Comparison of ENCODE assay signal across 11 cellular contexts in genomic region chr10:12709516-12709915, GRCh38.
DNase-seq lines count a peak whose midpoint lies in the region; ATAC-seq and TF ChIP-seq lines count a peak whose summit lies in the region.
"Had no signal": no experiment of that assay in that cellular context is flagged by ENCODE, and none has a peak within 500 bp of the region (broad histone marks: within the 10 kb centered on the region; RNA-seq: fewer than 3 reads in every experiment).

No MANE protein-coding gene starts in this region.

- peaks cover 46% of the 10 kb centered on the region for H3K4me1 Mint-ChIP-seq in T-helper 2 cell treated with Interferon-gamma antibody and Interleukin-4, amounts not matched to agents 5 μg/mL and 100 μg/mL, for 36 hours (ENCODE audit: low read depth)
- peaks cover 49% of the 10 kb centered on the region for H3K4me1 Mint-ChIP-seq in dendritic cell treated with granulocyte-macrophage colony-stimulating factor and Interleukin-4, amounts not matched to agents 40 ng/mL and 50 ng/mL, for 4 days (ENCODE audit: low read depth)
- H3K4me1 Mint-ChIP-seq in stimulated activated effector memory CD8-positive, alpha-beta T cell treated with anti-CD3 and anti-CD28 coated beads, Interleukin-12 subunit alpha, Interleukin-12 subunit beta, amount 100 ng/mL, for 72 hours = peaks cover 87% of the 10 kb centered on the region

- no peaks in the 10 kb centered on the region for H3K36me3 Mint-ChIP-seq in T-helper 2 cell treated with Interferon-gamma antibody and Interleukin-4, amounts not matched to agents 5 μg/mL and 100 μg/mL, for 36 hours (ENCODE audit: low read depth)
- H3K36me3 Mint-ChIP-seq in dendritic cell treated with granulocyte-macrophage colony-stimulating factor and Interleukin-4, amounts not matched to agents 40 ng/mL and 50 ng/mL, for 4 days (ENCODE audit: low read depth) = peaks cover 10% of the 10 kb centered on the region
- H3K36me3 Mint-ChIP-seq in stimulated activated effector memory CD8-positive, alpha-beta T cell treated with anti-CD3 and anti-CD28 coated beads, Interleukin-12 subunit alpha, Interleukin-12 subunit beta, amount 100 ng/mL, for 72 hours = peaks cover 8% of the 10 kb centered on the region

- H3K27ac Mint-ChIP-seq in T-helper 2 cell treated with Interferon-gamma antibody and Interleukin-4, amounts not matched to agents 5 μg/mL and 100 μg/mL, for 36 hours = peak overlapping the region; percentile 17
- H3K27ac Mint-ChIP-seq in dendritic cell treated with granulocyte-macrophage colony-stimulating factor and Interleukin-4, amounts not matched to agents 40 ng/mL and 50 ng/mL, for 4 days = peak overlapping the region; percentile 37
- H3K27ac Mint-ChIP-seq in stimulated activated effector memory CD8-positive, alpha-beta T cell treated with anti-CD3 and anti-CD28 coated beads, Interleukin-12 subunit alpha, Interleukin-12 subunit beta, amount 100 ng/mL, for 72 hours = peak overlapping the region; percentile 96

- no peak overlapping the region for H3K4me3 Mint-ChIP-seq in T-helper 2 cell treated with Interferon-gamma antibody and Interleukin-4, amounts not matched to agents 5 μg/mL and 100 μg/mL, for 36 hours
- H3K4me3 Mint-ChIP-seq in dendritic cell treated with granulocyte-macrophage colony-stimulating factor and Interleukin-4, amounts not matched to agents 40 ng/mL and 50 ng/mL, for 4 days = no peak overlapping the region
- H3K4me3 Mint-ChIP-seq in stimulated activated effector memory CD8-positive, alpha-beta T cell treated with anti-CD3 and anti-CD28 coated beads, Interleukin-12 subunit alpha, Interleukin-12 subunit beta, amount 100 ng/mL, for 72 hours = peak overlapping the region; percentile 36

- no peak for ATAC-seq in stimulated activated effector memory CD8-positive, alpha-beta T cell treated with anti-CD3 and anti-CD28 coated beads, Interleukin-12 subunit alpha, Interleukin-12 subunit beta, amount 100 ng/mL, for 72 hours
- ATAC-seq in omental fat pad (ENCODE audit: low FRiP score) (no peak), HG03139 (IDR thresholded peaks at IDR 0.05; ENCODE audit: unreplicated experiment) (no peak)
- ATAC-seq: Right ventricle myocardium inferior had no signal

- intact Hi-C loops in dendritic cell treated with granulocyte-macrophage colony-stimulating factor and Interleukin-4, amounts not matched to agents 40 ng/mL and 50 ng/mL, for 4 days (cut with micrococcal nuclease) = loop anchor here (10.0 kb wide), 1 partner anchor 465 kb away; no protein-coding TSS in a partner anchor

- no peaks in the 10 kb centered on the region for H3K27me3 Mint-ChIP-seq in T-helper 2 cell treated with Interferon-gamma antibody and Interleukin-4, amounts not matched to agents 5 μg/mL and 100 μg/mL, for 36 hours (ENCODE audit: low read depth)
- H3K27me3 Mint-ChIP-seq in dendritic cell treated with granulocyte-macrophage colony-stimulating factor and Interleukin-4, amounts not matched to agents 40 ng/mL and 50 ng/mL, for 4 days = no peaks in the 10 kb centered on the region

- no peak for DNase-seq in T-helper 2 cell treated with Interferon-gamma antibody and Interleukin-4, amounts not matched to agents 5 μg/mL and 100 μg/mL, for 36 hours (ENCODE audit: low spot score)
- DNase-seq in T-helper 2 cell = no peak
- peak; percentile 30 for DNase-seq in OCI-M1 (lab: John Stamatoyannopoulos, UW)
- DNase-seq in stimulated activated effector memory CD8-positive, alpha-beta T cell treated with anti-CD3 and anti-CD28 coated beads, Interleukin-12 subunit alpha, Interleukin-12 subunit beta, amount 100 ng/mL, for 72 hours (ENCODE audit: low spot score in 2 of 2) = no peak
- DNase-seq in omental fat pad (ENCODE audit: low spot score) = no peak
- no peak for DNase-seq in NCI-H774 (lab: John Stamatoyannopoulos, UW)
- DNase-seq: kidney, MV-4-11 had no signal

- no peak for TF ChIP-seq CTCF in omental fat pad (IDR thresholded peaks at IDR 0.05)

- H3K9me3 Mint-ChIP-seq in T-helper 2 cell treated with Interferon-gamma antibody and Interleukin-4, amounts not matched to agents 5 μg/mL and 100 μg/mL, for 36 hours = no peaks in the 10 kb centered on the region
- H3K9me3 Mint-ChIP-seq in dendritic cell treated with granulocyte-macrophage colony-stimulating factor and Interleukin-4, amounts not matched to agents 40 ng/mL and 50 ng/mL, for 4 days = no peaks in the 10 kb centered on the region
- no peaks in the 10 kb centered on the region for H3K9me3 Mint-ChIP-seq in stimulated activated effector memory CD8-positive, alpha-beta T cell treated with anti-CD3 and anti-CD28 coated beads, Interleukin-12 subunit alpha, Interleukin-12 subunit beta, amount 100 ng/mL, for 72 hours

Comparison
In these comparisons a context has a peak if more than half of its experiments do, and no peak if none do; other contexts are left out.
1. H3K27ac Mint-ChIP-seq: peak in every context shown above with its lines; median percentile 96 in stimulated activated effector memory CD8-positive, alpha-beta T cell treated with anti-CD3 and anti-CD28 coated beads, Interleukin-12 subunit alpha, Interleukin-12 subunit beta, amount 100 ng/mL, for 72 hours; 37 in dendritic cell treated with granulocyte-macrophage colony-stimulating factor and Interleukin-4, amounts not matched to agents 40 ng/mL and 50 ng/mL, for 4 days; 17 in T-helper 2 cell treated with Interferon-gamma antibody and Interleukin-4, amounts not matched to agents 5 μg/mL and 100 μg/mL, for 36 hours.